In the genomic region with DNA sequence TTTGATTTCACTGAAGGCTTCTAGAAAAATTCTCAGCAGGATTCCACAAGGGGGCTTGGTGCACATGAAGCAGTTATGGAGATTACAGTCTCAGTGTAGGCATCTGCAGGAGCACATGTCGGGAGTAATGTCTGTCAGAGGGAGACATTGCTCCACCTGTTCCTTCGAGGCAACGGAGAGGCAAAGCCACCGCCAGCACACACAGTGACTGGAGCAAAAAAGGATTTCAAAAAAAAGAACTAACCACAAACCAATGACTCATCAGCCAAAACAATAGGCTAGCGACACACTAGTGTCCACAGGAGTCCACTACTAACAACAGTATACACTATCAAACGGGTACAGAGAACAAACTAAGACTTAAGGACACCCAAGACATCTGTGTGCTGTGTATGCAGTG, we compare ENCODE assay signal across 8 cellular contexts.
A peak's percentile ranks its signal among the peaks of the same experiment; 100 is the strongest.
DNase-seq lines count a peak whose midpoint lies in the region; ATAC-seq and TF ChIP-seq lines count a peak whose summit lies in the region.

No MANE protein-coding gene starts in this region.

- H3K27ac ChIP-seq in RWPE2 (ENCODE audit: poor library complexity, severe bottlenecking): no peak overlapping the region
- H3K27ac ChIP-seq in gastrocnemius medialis: peak overlapping the region in 2 of 4 donors; percentile 0 to 52
- H3K27ac ChIP-seq in effector memory CD4-positive, alpha-beta T cell (ENCODE audit: insufficient read depth, low read length, poor library complexity, severe bottlenecking): no peak overlapping the region

- no peaks in the 10 kb centered on the region for H3K27me3 Mint-ChIP-seq in activated CD4-positive, alpha-beta T cell treated with anti-CD3 and anti-CD28 coated beads for 36 hours
- no peaks in the 10 kb centered on the region for H3K27me3 Mint-ChIP-seq in activated CD4-positive, alpha-beta T cell treated with anti-CD3 and anti-CD28 coated beads, Interleukin-2, amount 10 ng/mL, durations not matched to agents 24 days and 14 days

- in situ Hi-C loops in gastrocnemius medialis (cut with MboI; ENCODE audit: low sequenced_read_pairs in 4 of 4): loop anchor here in 3 of 4 donors (5.0 kb wide), 1 partner anchor 73 kb away; no protein-coding TSS in a partner anchor

- peak; percentile 4 for ATAC-seq in activated CD4-positive, alpha-beta T cell treated with anti-CD3 and anti-CD28 coated beads for 36 hours
- peak; percentile 70 for ATAC-seq in RWPE2 (ENCODE audit: low read depth)
- ATAC-seq in gastrocnemius medialis: peak; percentile 74 to 88
- no peak for ATAC-seq in HG03025 (IDR thresholded peaks at IDR 0.05; ENCODE audit: low FRiP score, unreplicated experiment)

- H3K4me1 Mint-ChIP-seq in activated CD4-positive, alpha-beta T cell treated with anti-CD3 and anti-CD28 coated beads for 36 hours: no peaks in the 10 kb centered on the region
- peaks cover 14% of the 10 kb centered on the region for H3K4me1 Mint-ChIP-seq in activated CD4-positive, alpha-beta T cell treated with anti-CD3 and anti-CD28 coated beads, Interleukin-2, amount 10 ng/mL, durations not matched to agents 24 days and 14 days

- no peak overlapping the region for H3K4me3 ChIP-seq in RWPE2 (ENCODE audit: severe bottlenecking)
- no peak overlapping the region for H3K4me3 ChIP-seq in epithelial cell of proximal tubule (ENCODE audit: low read depth, low read length)
- H3K4me3 ChIP-seq in gastrocnemius medialis: no peak overlapping the region
- H3K4me3 ChIP-seq in effector memory CD4-positive, alpha-beta T cell (ENCODE audit: insufficient read depth, low read depth, low read length, poor library complexity, severe bottlenecking): no peak overlapping the region

- intact Hi-C loops in activated CD4-positive, alpha-beta T cell treated with anti-CD3 and anti-CD28 coated beads for 36 hours (cut with DNase I, micrococcal nuclease): no loop called here
- intact Hi-C loops in activated CD4-positive, alpha-beta T cell treated with anti-CD3 and anti-CD28 coated beads, Interleukin-2, amount 10 ng/mL, durations not matched to agents 24 days and 14 days (cut with micrococcal nuclease): no loop called here
- intact Hi-C loops in gastrocnemius medialis (cut with DNase I; ENCODE audit: low total_unique reads): loop anchor here (5.0 kb wide), 1 partner anchor 133 kb away; no protein-coding TSS in a partner anchor

- H3K36me3 Mint-ChIP-seq in activated CD4-positive, alpha-beta T cell treated with anti-CD3 and anti-CD28 coated beads for 36 hours (ENCODE audit: low read depth): peaks cover 13% of the 10 kb centered on the region
- H3K36me3 Mint-ChIP-seq in activated CD4-positive, alpha-beta T cell treated with anti-CD3 and anti-CD28 coated beads, Interleukin-2, amount 10 ng/mL, durations not matched to agents 24 days and 14 days (ENCODE audit: low read depth): peaks cover 34% of the 10 kb centered on the region

- no peaks in the 10 kb centered on the region for H3K9me3 Mint-ChIP-seq in activated CD4-positive, alpha-beta T cell treated with anti-CD3 and anti-CD28 coated beads for 36 hours (ENCODE audit: low read depth)
- no peaks in the 10 kb centered on the region for H3K9me3 Mint-ChIP-seq in activated CD4-positive, alpha-beta T cell treated with anti-CD3 and anti-CD28 coated beads, Interleukin-2, amount 10 ng/mL, durations not matched to agents 24 days and 14 days

- no peak overlapping the region for H3K27ac Mint-ChIP-seq in activated CD4-positive, alpha-beta T cell treated with anti-CD3 and anti-CD28 coated beads for 36 hours
- no peak overlapping the region for H3K27ac Mint-ChIP-seq in activated CD4-positive, alpha-beta T cell treated with anti-CD3 and anti-CD28 coated beads, Interleukin-2, amount 10 ng/mL, durations not matched to agents 24 days and 14 days

- H3K27me3 ChIP-seq in RWPE2 (ENCODE audit: insufficient read depth, poor library complexity, severe bottlenecking) (no peaks in the 10 kb centered on the region), gastrocnemius medialis (no peaks in the 10 kb centered on the region)
- no peaks in the 10 kb centered on the region for H3K27me3 ChIP-seq in effector memory CD4-positive, alpha-beta T cell (replicated peaks; ENCODE audit: control insufficient read depth, insufficient read depth, low read length, poor library complexity, severe bottlenecking)

- no peak for TF ChIP-seq CTCF in RWPE2 (IDR thresholded peaks at IDR 0.05; ENCODE audit: poor library complexity, severe bottlenecking)
- TF ChIP-seq CTCF in epithelial cell of proximal tubule (conservative IDR thresholded peaks at IDR 0.05; ENCODE audit: low read depth, low read length): peak; percentile 37
- TF ChIP-seq CTCF in gastrocnemius medialis (IDR thresholded peaks at IDR 0.05 in 4 of 5, conservative IDR thresholded peaks at IDR 0.05 in 1 of 5): no peak

- H3K36me3 ChIP-seq in RWPE2 (ENCODE audit: low read depth) (peaks cover 92% of the 10 kb centered on the region), gastrocnemius medialis (peaks cover 3 to 50% of the 10 kb centered on the region in 2 donors)
- H3K36me3 ChIP-seq in effector memory CD4-positive, alpha-beta T cell (ENCODE audit: control insufficient read depth, insufficient read depth, low read length): peaks cover 39% of the 10 kb centered on the region

- no peak for TF ChIP-seq POLR2A in gastrocnemius medialis (IDR thresholded peaks at IDR 0.05)

- CTCF ChIA-PET in activated CD4-positive, alpha-beta T cell treated with anti-CD3 and anti-CD28 coated beads for 36 hours (lab: Charles Lee): interaction anchor here (0.7 to 0.8 kb wide), 2 partner anchors 72 to 140 kb away, joined by 3 to 6 read pairs; no protein-coding TSS in a partner anchor

- no peak overlapping the region for H3K4me3 Mint-ChIP-seq in activated CD4-positive, alpha-beta T cell treated with anti-CD3 and anti-CD28 coated beads for 36 hours
- no peak overlapping the region for H3K4me3 Mint-ChIP-seq in activated CD4-positive, alpha-beta T cell treated with anti-CD3 and anti-CD28 coated beads, Interleukin-2, amount 10 ng/mL, durations not matched to agents 24 days and 14 days

- DNase-seq in activated CD4-positive, alpha-beta T cell treated with anti-CD3 and anti-CD28 coated beads for 36 hours: no peak
- no peak for DNase-seq in activated CD4-positive, alpha-beta T cell treated with anti-CD3 and anti-CD28 coated beads, Interleukin-2, amount 10 ng/mL, durations not matched to agents 24 days and 14 days
- DNase-seq in RWPE2 (ENCODE audit: low spot score) (no peak), epithelial cell of proximal tubule (ENCODE audit: low read depth) (peak; percentile 31), gastrocnemius medialis (peak; percentile 14 to 43), DMS79 treated with DMSO at 0.1 percent for 48 hours (lab: John Stamatoyannopoulos, UW) (no peak)
- no peak for DNase-seq in effector memory CD4-positive, alpha-beta T cell

- peaks cover 3% of the 10 kb centered on the region for H3K4me1 ChIP-seq in RWPE2 (ENCODE audit: insufficient read depth, poor library complexity, severe bottlenecking)
- H3K4me1 ChIP-seq in gastrocnemius medialis: peaks cover 0 to 11% of the 10 kb centered on the region in 2 donors
- no peaks in the 10 kb centered on the region for H3K4me1 ChIP-seq in effector memory CD4-positive, alpha-beta T cell (ENCODE audit: control insufficient read depth, insufficient read depth, low read length, poor library complexity, severe bottlenecking)

- POLR2A ChIA-PET in activated CD4-positive, alpha-beta T cell treated with anti-CD3 and anti-CD28 coated beads for 36 hours (lab: Charles Lee): no interaction called here

- H3K9me3 ChIP-seq in RWPE2 (ENCODE audit: severe bottlenecking): no peaks in the 10 kb centered on the region
- no peaks in the 10 kb centered on the region for H3K9me3 ChIP-seq in gastrocnemius medialis
- no peaks in the 10 kb centered on the region for H3K9me3 ChIP-seq in effector memory CD4-positive, alpha-beta T cell (ENCODE audit: control insufficient read depth, low read length)

Comparison
In these comparisons a context has a peak if more than half of its experiments do, and no peak if none do; other contexts are left out.
1. DNase-seq: peak in epithelial cell of proximal tubule (single experiment) and gastrocnemius medialis (2 of 2); none in activated CD4-positive, alpha-beta T cell treated with anti-CD3 and anti-CD28 coated beads for 36 hours (single experiment), activated CD4-positive, alpha-beta T cell treated with anti-CD3 and anti-CD28 coated beads, Interleukin-2, amount 10 ng/mL, durations not matched to agents 24 days and 14 days (single experiment), RWPE2 (single experiment), DMS79 treated with DMSO at 0.1 percent for 48 hours (single experiment) and effector memory CD4-positive, alpha-beta T cell (0 of 3).